Comparison of ENCODE assay signal across 26 cellular contexts in genomic region chr18:9878095-9878494, GRCh38. TPM values are rescaled to one million over a fixed set of nuclear protein-coding genes. Genes with fewer than 3 reads are reported as not detected.
DNase-seq lines count a peak whose midpoint lies in the region; ATAC-seq and TF ChIP-seq lines count a peak whose summit lies in the region.
"Had no signal": no experiment of that assay in that cellular context is flagged by ENCODE, and none has a peak within 500 bp of the region (broad histone marks: within the 10 kb centered on the region; RNA-seq: fewer than 3 reads in every experiment).

No MANE protein-coding gene starts in this region.

- H3K9me3 ChIP-seq in HCT116 (ENCODE audit: control insufficient read depth in 1 of 2, insufficient read depth in 1 of 2, low read depth in 1 of 2, low read length in 2 of 2) (no peaks in the 10 kb centered on the region), PC-9 (ENCODE audit: insufficient read depth, low read depth) (no peaks in the 10 kb centered on the region), fibroblast of lung (ENCODE audit: control insufficient read depth, insufficient read depth, low read depth, low read length) (no peaks in the 10 kb centered on the region), smooth muscle cell (replicated peaks; ENCODE audit: low read depth) (no peaks in the 10 kb centered on the region), GM23248 (ENCODE audit: low read depth) (no peaks in the 10 kb centered on the region)
- H3K9me3 ChIP-seq: BE2C had no signal

- POLR2A ChIA-PET in HCT116 (lab: Charles Lee): no interaction called here
- POLR2A ChIA-PET in PC-9 (lab: Charles Lee; ENCODE audit: unreplicated experiment): no interaction called here

- H3K4me1 ChIP-seq in HCT116 (ENCODE audit: control insufficient read depth in 1 of 2, insufficient read depth in 2 of 2, low read length in 2 of 2) (peaks cover 17 to 41% of the 10 kb centered on the region in 2 experiments), PC-9 (replicated peaks; ENCODE audit: insufficient read depth) (peaks cover 34% of the 10 kb centered on the region), fibroblast of lung (ENCODE audit: control insufficient read depth, extremely low read depth, insufficient read depth, low read length) (peaks cover 10% of the 10 kb centered on the region), smooth muscle cell (ENCODE audit: low read depth) (peaks cover 17% of the 10 kb centered on the region), GM23248 (ENCODE audit: insufficient read depth) (peaks cover 7% of the 10 kb centered on the region)
- H3K4me1 ChIP-seq: BE2C had no signal

- RAD21 ChIA-PET in HCT116 (lab: Charles Lee; ENCODE audit: low non-redundant PET in 1 of 2, low total read pairs in 2 of 2, uncharacterized antibody in 2 of 2, unreplicated experiment in 2 of 2): no interaction called here

- in situ Hi-C loops in GM23248 (cut with MboI): no loop called here

- 98% methylated on average over 1 of the region's 1 CpG for WGBS in smooth muscle cell (ENCODE audit: low lambda C conversion rate)
- WGBS in GM23248 (ENCODE audit: low coverage in 1 of 2, low lambda C conversion rate in 2 of 2, missing lambda C conversion rate in 2 of 2), 2 experiments: 98 to 100% methylated on average over 1 of the region's 1 CpG

- ATAC-seq in HCT116: no peak

- BruUV-seq in HCT116 (replicated peaks; lab: Mats Ljungman, UMichigan) (no TSS peak), PC-9 (replicated peaks; lab: Mats Ljungman, UMichigan) (no TSS peak)

- CTCF ChIA-PET in HCT116 (lab: Charles Lee) (no interaction called here), PC-9 (lab: Charles Lee) (no interaction called here)

- H3K27me3 ChIP-seq in HCT116 (ENCODE audit: insufficient read depth, low read length): no peaks in the 10 kb centered on the region
- H3K27me3 ChIP-seq in PC-9 (ENCODE audit: insufficient read depth, low read depth): no peaks in the 10 kb centered on the region
- H3K27me3 ChIP-seq in fibroblast of lung (ENCODE audit: control insufficient read depth, insufficient read depth, low read length): no peaks in the 10 kb centered on the region
- H3K27me3 ChIP-seq in smooth muscle cell (ENCODE audit: low read depth): no peaks in the 10 kb centered on the region
- no peaks in the 10 kb centered on the region for H3K27me3 ChIP-seq in GM23248 (replicated peaks; ENCODE audit: insufficient read depth)
- H3K27me3 ChIP-seq: BE2C had no signal

- peak overlapping the region; percentile 78; the same call in 1 of the 2 replicates for H3K4me2 ChIP-seq in HCT116 (ENCODE audit: low read length)
- H3K4me2 ChIP-seq in PC-9: peak overlapping the region; percentile 18; the same call in 1 of the 2 replicates
- H3K4me2 ChIP-seq in fibroblast of lung (ENCODE audit: extremely low read depth, insufficient read depth, low read length): no peak overlapping the region
- H3K4me2 ChIP-seq in smooth muscle cell: peak overlapping the region; percentile 84
- no peak overlapping the region for H3K4me2 ChIP-seq in GM23248 (ENCODE audit: unreplicated experiment)

- H3K9ac ChIP-seq in HCT116 (ENCODE audit: low read length) (no peak overlapping the region), fibroblast of lung (ENCODE audit: insufficient read depth, low read length) (no peak overlapping the region), smooth muscle cell (ENCODE audit: low read depth) (no peak overlapping the region), GM23248 (no peak overlapping the region)

- H3F3A ChIP-seq in PC-9 (ENCODE audit: insufficient read depth, low read depth) (peaks cover 30% of the 10 kb centered on the region), smooth muscle cell (ENCODE audit: low read depth) (peaks cover 12% of the 10 kb centered on the region), GM23248 (ENCODE audit: insufficient read depth) (peaks cover 12% of the 10 kb centered on the region)

- TF ChIP-seq CTCF in HCT116 (IDR thresholded peaks at IDR 0.05 in 2 of 3, conservative IDR thresholded peaks at IDR 0.05 in 1 of 3; ENCODE audit: borderline replicate concordance in 1 of 3, insufficient read depth in 1 of 3, low read depth in 2 of 3, low read length in 2 of 3) (no peak), PC-9 (conservative IDR thresholded peaks at IDR 0.05) (no peak), fibroblast of lung (conservative IDR thresholded peaks at IDR 0.05 in 1 of 2, IDR thresholded peaks at IDR 0.05 in 1 of 2; ENCODE audit: low read depth in 1 of 2, low read length in 2 of 2) (no peak), smooth muscle cell (IDR thresholded peaks at IDR 0.05; ENCODE audit: borderline replicate concordance, insufficient read depth, poor library complexity, severe bottlenecking) (no peak)

- H2AFZ ChIP-seq in HCT116 (ENCODE audit: low read depth, low read length, poor library complexity, severe bottlenecking): no peak overlapping the region
- H2AFZ ChIP-seq in PC-9: no peak overlapping the region
- no peak overlapping the region for H2AFZ ChIP-seq in fibroblast of lung (ENCODE audit: low read length)
- H2AFZ ChIP-seq in smooth muscle cell (ENCODE audit: low read depth): no peak overlapping the region
- H2AFZ ChIP-seq in GM23248: no peak overlapping the region

- no peaks in the 10 kb centered on the region for H3K79me2 ChIP-seq in HCT116 (ENCODE audit: insufficient read depth, low read length)
- H3K79me2 ChIP-seq in PC-9 (ENCODE audit: low read depth): no peaks in the 10 kb centered on the region
- H3K79me2 ChIP-seq in fibroblast of lung (ENCODE audit: control insufficient read depth, insufficient read depth, low read length): no peaks in the 10 kb centered on the region
- peaks cover 3% of the 10 kb centered on the region for H3K79me2 ChIP-seq in smooth muscle cell (ENCODE audit: low read depth)
- H3K79me2 ChIP-seq in GM23248 (ENCODE audit: insufficient read depth): no peaks in the 10 kb centered on the region

- DNase-seq in HCT116 (ENCODE audit: low read depth, low spot score) (no peak), PC-9 (no peak), fibroblast of lung (ENCODE audit: low read depth in 2 of 2) (no peak), smooth muscle cell (lab: John Stamatoyannopoulos, UW; ENCODE audit: unreplicated experiment) (no peak), NCI-H1105 (lab: John Stamatoyannopoulos, UW) (no peak), GM23248 (no peak), DMS53 (lab: John Stamatoyannopoulos, UW) (no peak)
- DNase-seq: ACHN; BE2C; CD8-positive, alpha-beta memory T cell; DMS 273 treated with DMSO at 0.1 percent for 48 hours; DMS79 treated with DMSO at 0.1 percent for 48 hours; GF-D8; HCEC 1CT; MV-4-11; NCI-H1105 treated with DMSO at 0.1 percent for 48 hours; NCI-H146; NCI-H2029; NCI-H446; NCI-H526; SHP77 treated with DMSO at 0.1 percent for 48 hours had no signal

- H3K4me3 ChIP-seq in HCT116 (replicated peaks in 1 of 2; ENCODE audit: low read depth in 1 of 2, low read length in 2 of 2) (no peak overlapping the region), PC-9 (no peak overlapping the region), fibroblast of lung (replicated peaks in 1 of 4; ENCODE audit: control extremely low read depth in 1 of 4, insufficient read depth in 1 of 4, low read depth in 3 of 4, low read length in 4 of 4) (no peak overlapping the region), smooth muscle cell (peak overlapping the region; percentile 36), GM23248 (no peak overlapping the region)
- H3K4me3 ChIP-seq: SK-N-MC had no signal

- H3K36me3 ChIP-seq in HCT116 (ENCODE audit: control insufficient read depth in 1 of 2, insufficient read depth in 2 of 2, low read length in 2 of 2): no peaks in the 10 kb centered on the region
- H3K36me3 ChIP-seq in PC-9 (ENCODE audit: low read depth): no peaks in the 10 kb centered on the region
- no peaks in the 10 kb centered on the region for H3K36me3 ChIP-seq in fibroblast of lung (ENCODE audit: control insufficient read depth, insufficient read depth, low read length)
- no peaks in the 10 kb centered on the region for H3K36me3 ChIP-seq in smooth muscle cell (ENCODE audit: low read depth)
- no peaks in the 10 kb centered on the region for H3K36me3 ChIP-seq in GM23248 (ENCODE audit: low read depth)
- H3K36me3 ChIP-seq: BE2C had no signal

- H3K27ac ChIP-seq in HCT116 (ENCODE audit: low read depth, low read length) (peak overlapping the region; percentile 62; the same call in 1 of the 2 replicates), PC-9 (peak overlapping the region; percentile 97), fibroblast of lung (ENCODE audit: insufficient read depth, low read length) (peak overlapping the region; percentile 89), smooth muscle cell (ENCODE audit: low read depth) (peak overlapping the region; percentile 86), GM23248 (no peak overlapping the region; the same call in 1 of the 2 replicates)
- H3K27ac ChIP-seq: RWPE1, SK-N-MC had no signal

- no peak for TF ChIP-seq RAD21 in HCT116 (IDR thresholded peaks at IDR 0.05; ENCODE audit: low read depth)

- H4K20me1 ChIP-seq in HCT116 (ENCODE audit: insufficient read depth): no peaks in the 10 kb centered on the region
- no peaks in the 10 kb centered on the region for H4K20me1 ChIP-seq in PC-9 (ENCODE audit: insufficient read depth)
- no peaks in the 10 kb centered on the region for H4K20me1 ChIP-seq in fibroblast of lung (ENCODE audit: control insufficient read depth, extremely low read depth, insufficient read depth, low read length)
- H4K20me1 ChIP-seq in smooth muscle cell (ENCODE audit: low read depth): no peaks in the 10 kb centered on the region
- H4K20me1 ChIP-seq in GM23248 (ENCODE audit: insufficient read depth): no peaks in the 10 kb centered on the region

- intact Hi-C loops in HCT116 (cut with micrococcal nuclease) (no loop called here), PC-9 (cut with micrococcal nuclease; ENCODE audit: unreplicated experiment) (no loop called here)

- H3K9me2 ChIP-seq in HCT116 (ENCODE audit: insufficient read depth) (no peaks in the 10 kb centered on the region), PC-9 (ENCODE audit: insufficient read depth) (no peaks in the 10 kb centered on the region), GM23248 (ENCODE audit: insufficient read depth) (no peaks in the 10 kb centered on the region)

- no peak for TF ChIP-seq POLR2A in HCT116 (IDR thresholded peaks at IDR 0.05; ENCODE audit: borderline replicate concordance, extremely low read depth, insufficient read depth, insufficient read length)

RNA-seq across cellular contexts. Expression of gene TXNDC2, which starts 7.7 kb away (rescaled TPM):
- total RNA-seq in HCT116 (2021; ENCODE audit: unreplicated experiment) (0.12 TPM), PC-9 (2021) (0.11 TPM in 1 of 2 replicates, not detected in the other), fibroblast of lung (not detected in 2 replicates), smooth muscle cell (0.58 and 0.94 TPM in 2 replicates)
- 0.03 and 0.05 TPM in 2 replicates for polyA plus RNA-seq in HCT116 (2012)
- polyA plus RNA-seq in fibroblast of lung (0.11 and 0.15 TPM in 2 replicates), smooth muscle cell (1.1 TPM in 1 of 2 replicates, not detected in the other), GM23248 (2016; fragmentation: Nextera tagmentation; extraction: Ambion mirVana) (not detected in 2 replicates)
- polyA plus RNA-seq in fibroblast of lung (2012): 0.06 and 0.12 TPM in 2 replicates
- not detected in 2 replicates for polyA minus RNA-seq in fibroblast of lung (ENCODE audit: low replicate concordance)
- not detected in 2 replicates for total RNA-seq in GM23248 (2014; rRNA removed; shearing (Covaris generic))
- total RNA-seq: CD8-positive, alpha-beta memory T cell; HepG2; MCF 10A had no signal
- polyA plus RNA-seq: CD8-positive, alpha-beta memory T cell; H1; HepG2 had no signal

RNA-seq across cellular contexts. Expression of gene VAPA, which starts 35.7 kb away (rescaled TPM):
- total RNA-seq in HCT116 (2021; ENCODE audit: unreplicated experiment) (295 TPM), PC-9 (2021) (340 and 359 TPM in 2 replicates), fibroblast of lung (181 and 235 TPM in 2 replicates), smooth muscle cell (350 and 386 TPM in 2 replicates)
- polyA plus RNA-seq in HCT116 (2012): 170 and 206 TPM in 2 replicates
- polyA plus RNA-seq in fibroblast of lung (420 and 425 TPM in 2 replicates), smooth muscle cell (315 and 334 TPM in 2 replicates), GM23248 (2016; fragmentation: Nextera tagmentation; extraction: Ambion mirVana) (290 and 299 TPM in 2 replicates)
- polyA plus RNA-seq in fibroblast of lung (2012): 144 and 159 TPM in 2 replicates
- 16.2 and 21.8 TPM in 2 replicates for polyA minus RNA-seq in fibroblast of lung (ENCODE audit: low replicate concordance)
- total RNA-seq in GM23248 (2014; rRNA removed; shearing (Covaris generic)): 204 and 277 TPM in 2 replicates

Comparison
In these comparisons a context has a peak if more than half of its experiments do, and no peak if none do; other contexts are left out.
1. H3K4me2 ChIP-seq: peak in HCT116 (single experiment), PC-9 (single experiment) and smooth muscle cell (single experiment); none in fibroblast of lung (single experiment) and GM23248 (single experiment).